Comparison of ENCODE assay signal across 16 cellular contexts in genomic region chr10:32929634-32930033, GRCh38. TPM values are rescaled to one million over a fixed set of nuclear protein-coding genes. Genes with fewer than 3 reads are reported as not detected.
DNase-seq lines count a peak whose midpoint lies in the region; ATAC-seq and TF ChIP-seq lines count a peak whose summit lies in the region.
"Had no signal": no experiment of that assay in that cellular context is flagged by ENCODE, and none has a peak within 500 bp of the region (broad histone marks: within the 10 kb centered on the region; RNA-seq: fewer than 3 reads in every experiment).

No MANE protein-coding gene starts in this region.

- peak overlapping the region; percentile 30 for H3K4me3 Mint-ChIP-seq in natural killer cell
- H3K4me3 Mint-ChIP-seq in natural killer cell treated with Interleukin-12 subunit alpha and Interleukin-12 subunit beta and Interleukin-15 and Interleukin-18, amount 100 ng/mL, for 72 hours, result no peak overlapping the region
- H3K4me3 Mint-ChIP-seq: activated CD4-positive, alpha-beta T cell treated with anti-CD3 and anti-CD28 coated beads, Interleukin-2, amount 10 ng/mL, durations not matched to agents 24 days and 14 days; activated naive CD4-positive, alpha-beta T cell treated with anti-CD3 and anti-CD28 coated beads, Interleukin-2, amount 50 U/mL, for 24 hours; T-helper 2 cell treated with Interferon-gamma antibody and Interleukin-4, amounts not matched to agents 5 μg/mL and 100 μg/mL, for 36 hours had no signal

- TF ChIP-seq CTCF in natural killer cell (IDR thresholded peaks at IDR 0.05) (no peak), GM13977 (IDR thresholded peaks at IDR 0.05; ENCODE audit: extremely low read depth, insufficient read depth, missing control alignments) (no peak)

- peak overlapping the region in 1 of 2 donors; percentile 58 for H3K27ac Mint-ChIP-seq in natural killer cell
- H3K27ac Mint-ChIP-seq in natural killer cell treated with Interleukin-12 subunit alpha and Interleukin-12 subunit beta and Interleukin-15 and Interleukin-18, amount 100 ng/mL, for 72 hours, result no peak overlapping the region
- H3K27ac Mint-ChIP-seq: activated CD4-positive, alpha-beta T cell treated with anti-CD3 and anti-CD28 coated beads, Interleukin-2, amount 10 ng/mL, durations not matched to agents 24 days and 14 days; activated naive CD4-positive, alpha-beta T cell treated with anti-CD3 and anti-CD28 coated beads, Interleukin-2, amount 50 U/mL, for 24 hours; T-helper 2 cell treated with Interferon-gamma antibody and Interleukin-4, amounts not matched to agents 5 μg/mL and 100 μg/mL, for 36 hours had no signal

- no peak for DNase-seq in natural killer cell
- DNase-seq in natural killer cell treated with Interleukin-12 subunit alpha and Interleukin-12 subunit beta and Interleukin-15 and Interleukin-18, amount 100 ng/mL, for 72 hours (ENCODE audit: low spot score), result no peak
- peak; percentile 42 for DNase-seq in astrocyte of the hippocampus (ENCODE audit: low read depth, low spot score)
- peak; percentile 72 for DNase-seq in kidney tubule cell (ENCODE audit: low spot score)
- no peak for DNase-seq in NCI-H187 treated with DMSO at 0.1 percent for 48 hours (lab: John Stamatoyannopoulos, UW)
- no peak for DNase-seq in foreskin melanocyte
- DNase-seq in GM13977 (ENCODE audit: low spot score), result no peak
- DNase-seq: activated CD4-positive, alpha-beta T cell treated with anti-CD3 and anti-CD28 coated beads, Interleukin-2, amount 10 ng/mL, durations not matched to agents 24 days and 14 days; activated T-cell treated with anti-CD3 and anti-CD28 coated beads, Interleukin-2, amount 50 U/mL, for 1 hour; NCI-H1092; NK-92 treated with Interleukin-12 subunit alpha and Interleukin-12 subunit beta, amount 100 ng/mL, for 24 hours; SIG-M5; transverse colon had no signal

- H3K4me1 Mint-ChIP-seq in natural killer cell, result peaks cover 26 to 34% of the 10 kb centered on the region in 2 donors
- H3K4me1 Mint-ChIP-seq in natural killer cell treated with Interleukin-12 subunit alpha and Interleukin-12 subunit beta and Interleukin-15 and Interleukin-18, amount 100 ng/mL, for 72 hours (ENCODE audit: low read depth in 2 of 2), result peaks cover 21 to 30% of the 10 kb centered on the region in 2 donors

- in situ Hi-C loops in GM13977 (cut with MboI; ENCODE audit: low pct_unique_long_range_greater_than_20kb, low sequenced_read_pairs, unreplicated experiment), result no loop called here

- H3K9me3 Mint-ChIP-seq in natural killer cell, result peaks cover 0 to 3% of the 10 kb centered on the region in 2 donors
- peaks cover 4% of the 10 kb centered on the region for H3K9me3 Mint-ChIP-seq in natural killer cell treated with Interleukin-12 subunit alpha and Interleukin-12 subunit beta and Interleukin-15 and Interleukin-18, amount 100 ng/mL, for 72 hours

- ATAC-seq in natural killer cell, result no peak
- no peak for ATAC-seq in natural killer cell treated with Interleukin-12 subunit alpha and Interleukin-12 subunit beta and Interleukin-15 and Interleukin-18, amount 100 ng/mL, for 72 hours
- no peak for ATAC-seq in HG03469 (IDR thresholded peaks at IDR 0.05; ENCODE audit: unreplicated experiment)

- no peaks in the 10 kb centered on the region for H3K27me3 Mint-ChIP-seq in natural killer cell (ENCODE audit: low read depth in 2 of 2)
- H3K27me3 Mint-ChIP-seq in natural killer cell treated with Interleukin-12 subunit alpha and Interleukin-12 subunit beta and Interleukin-15 and Interleukin-18, amount 100 ng/mL, for 72 hours, result no peaks in the 10 kb centered on the region
- H3K27me3 Mint-ChIP-seq: activated CD4-positive, alpha-beta T cell treated with anti-CD3 and anti-CD28 coated beads, Interleukin-2, amount 10 ng/mL, durations not matched to agents 24 days and 14 days; activated naive CD4-positive, alpha-beta T cell treated with anti-CD3 and anti-CD28 coated beads, Interleukin-2, amount 50 U/mL, for 24 hours had no signal

- intact Hi-C loops in natural killer cell (cut with micrococcal nuclease), result no loop called here

- H3K36me3 Mint-ChIP-seq in natural killer cell, result peaks cover 22% of the 10 kb centered on the region
- H3K36me3 Mint-ChIP-seq in natural killer cell treated with Interleukin-12 subunit alpha and Interleukin-12 subunit beta and Interleukin-15 and Interleukin-18, amount 100 ng/mL, for 72 hours, result peaks cover 35% of the 10 kb centered on the region

RNA-seq across cellular contexts. Expression of gene ITGB1, which starts 28.4 kb away (rescaled TPM):
- total RNA-seq in natural killer cell, result 100 to 1,000 TPM; 175 to 280 (median 202) TPM
- total RNA-seq in natural killer cell treated with Interleukin-12 subunit alpha and Interleukin-12 subunit beta and Interleukin-15 and Interleukin-18, amount 100 ng/mL, for 72 hours, result 100 to 1,000 TPM; 101 to 119 TPM

Comparison
In these comparisons a context has a peak if more than half of its experiments do, and no peak if none do; other contexts are left out.
1. DNase-seq: peak in astrocyte of the hippocampus (single experiment) and kidney tubule cell (single experiment); none in natural killer cell (single experiment), natural killer cell treated with Interleukin-12 subunit alpha and Interleukin-12 subunit beta and Interleukin-15 and Interleukin-18, amount 100 ng/mL, for 72 hours (single experiment), NCI-H187 treated with DMSO at 0.1 percent for 48 hours (single experiment), foreskin melanocyte (single experiment) and GM13977 (single experiment).